In the genomic region with DNA sequence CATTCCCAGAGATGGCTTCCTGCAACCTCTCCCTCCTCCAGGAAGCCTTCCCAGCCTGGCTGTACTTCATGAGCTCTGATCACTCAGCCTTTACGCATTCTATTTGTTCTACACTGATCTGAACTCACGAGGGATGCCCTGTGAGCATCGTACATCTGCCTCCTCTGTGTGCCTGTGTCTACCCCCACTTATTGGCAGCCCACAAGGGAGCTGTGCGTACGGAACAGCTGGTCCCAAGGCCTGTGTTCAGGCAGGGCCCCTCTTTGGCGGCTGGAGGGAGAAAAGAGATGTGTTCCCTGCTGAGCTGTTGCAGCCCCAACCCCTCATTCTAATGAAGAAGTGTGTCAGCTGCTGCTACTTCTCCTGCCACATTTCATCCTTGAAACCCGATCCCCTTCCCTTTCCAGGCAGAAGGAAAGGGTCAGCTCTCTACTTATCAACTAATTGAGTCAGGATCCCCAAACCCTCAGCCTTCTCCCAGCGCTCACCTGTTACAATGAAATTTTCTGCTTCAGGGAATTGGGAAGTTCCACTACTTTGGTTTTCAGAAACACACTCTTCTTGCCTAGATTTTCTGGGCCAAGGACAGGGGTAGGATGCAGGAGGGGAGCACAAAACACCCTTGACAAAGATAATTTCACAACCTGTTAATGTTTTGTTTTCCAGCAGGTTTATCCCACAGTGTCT, we compare ENCODE assay signal across 12 cellular contexts. TPM values are rescaled to one million over a fixed set of nuclear protein-coding genes. Genes with fewer than 3 reads are reported as not detected.
DNase-seq lines count a peak whose midpoint lies in the region; ATAC-seq and TF ChIP-seq lines count a peak whose summit lies in the region.
"Had no signal": no experiment of that assay in that cellular context is flagged by ENCODE, and none has a peak within 500 bp of the region (broad histone marks: within the 10 kb centered on the region; RNA-seq: fewer than 3 reads in every experiment).

No MANE protein-coding gene starts in this region.

- peaks cover 30% of the 10 kb centered on the region for H3K79me2 ChIP-seq in ACC112 (ENCODE audit: control insufficient read depth, insufficient read depth, low read length, unreplicated experiment)

- BruUV-seq in IMR-90 (replicated peaks; lab: Mats Ljungman, UMichigan) = no TSS peak

- H3K27me3 ChIP-seq in ACC112 (ENCODE audit: insufficient read depth, low read length) (no peaks in the 10 kb centered on the region), IMR-90 (ENCODE audit: control insufficient read depth, insufficient read depth, low read length) (no peaks in the 10 kb centered on the region), iPS-20b (ENCODE audit: insufficient read depth, low read length) (peaks cover 22% of the 10 kb centered on the region)

- no peak overlapping the region for H3K9ac ChIP-seq in IMR-90 (ENCODE audit: low read depth, low read length)
- peak overlapping the region; percentile 49; the same call in 1 of the 2 replicates for H3K9ac ChIP-seq in iPS-20b (ENCODE audit: low read depth, low read length)

- dilution Hi-C loops in IMR-90 (cut with HindIII; ENCODE audit: low sequenced_read_pairs, unreplicated experiment) = no loop called here

- no peak overlapping the region for H3K27ac Mint-ChIP-seq in T-helper 17 cell
- H3K27ac Mint-ChIP-seq: activated T-helper 1 cell treated with anti-CD3 and anti-CD28 coated beads, Interleukin-12 subunit alpha, Interleukin-12 subunit beta, Interleukin-2, Interleukin-4 antibody, amounts not matched to agents 30 ng/mL and 10 ng/mL and 1 ng/mL, durations not matched to agents 14 hours and 24 hours and 36 hours; CD4-positive, CD25-positive, alpha-beta regulatory T cell had no signal

- peaks cover 18 to 71% of the 10 kb centered on the region in 2 experiments; a peak in 2 of 4 replicates for H3K79me1 ChIP-seq in IMR-90 (ENCODE audit: low read depth in 1 of 2, low read length in 2 of 2)

- H3K9me3 ChIP-seq in IMR-90 (ENCODE audit: control insufficient read depth, insufficient read depth, low read length) (no peaks in the 10 kb centered on the region), iPS-20b (ENCODE audit: insufficient read depth, low read depth, low read length) (no peaks in the 10 kb centered on the region), T-helper 17 cell (ENCODE audit: control insufficient read depth, low read length, poor library complexity, severe bottlenecking) (no peaks in the 10 kb centered on the region)

- CTCF ChIA-PET in IMR-90 (lab: Yijun Ruan, JAX) = interaction anchor here (0.5 to 1.5 kb wide), 3 partner anchors 12 to 60 kb away, joined by 3 to 6 read pairs (median 4); no protein-coding TSS in a partner anchor

- TF ChIP-seq RAD21 in IMR-90 (IDR thresholded peaks at IDR 0.05; ENCODE audit: low read length) = no peak

- POLR2A ChIA-PET in IMR-90 (lab: Charles Lee; ENCODE audit: unreplicated experiment) = interaction anchor here (0.6 kb wide), 1 partner anchor 126 kb away, joined by 4 read pairs; no protein-coding TSS in a partner anchor

- peak overlapping the region; percentile 6; the same call in 1 of the 2 replicates for H4K5ac ChIP-seq in IMR-90 (ENCODE audit: low read depth, low read length)

- DNase-seq in IMR-90 (peak; percentile 47), NCI-H82 treated with DMSO at 0.1 percent for 48 hours (lab: John Stamatoyannopoulos, UW; ENCODE audit: unreplicated experiment) (peak; percentile 39), T-helper 17 cell (no peak), NCI-H1048 (lab: John Stamatoyannopoulos, UW) (no peak), MV-4-11 (lab: John Stamatoyannopoulos, UW) (no peak)
- DNase-seq: CD4-positive, CD25-positive, alpha-beta regulatory T cell; cerebellar nuclear complex had no signal

- 60% methylated on average over 2 of the region's 8 CpGs; no CpG with 5 or more reads in 1 of the 2 experiments for WGBS in IMR-90 (ENCODE audit: extremely low coverage in 2 of 2, insufficient read length in 1 of 2), 2 experiments

- peak overlapping the region; percentile 12 for H2BK5ac ChIP-seq in IMR-90 (ENCODE audit: low read depth, low read length, poor library complexity, severe bottlenecking)

- H3K14ac ChIP-seq in IMR-90 (replicated peaks; ENCODE audit: low read depth, low read length) = peak overlapping the region; percentile 74

- ATAC-seq in IMR-90 (ENCODE audit: low read depth) (no peak), T-helper 17 cell (no peak), GM19023 (IDR thresholded peaks at IDR 0.05; ENCODE audit: unreplicated experiment) (no peak)
- ATAC-seq: HepG2 had no signal

- H3K9me1 ChIP-seq in IMR-90 (ENCODE audit: insufficient read depth, low read length) = peaks cover 34% of the 10 kb centered on the region

- no peak overlapping the region for H2AFZ ChIP-seq in ACC112 (ENCODE audit: low read length, unreplicated experiment)
- H2AFZ ChIP-seq in IMR-90 (replicated peaks; ENCODE audit: low read length, poor library complexity) = peak overlapping the region; percentile 38

- H4K20me1 ChIP-seq in IMR-90 (ENCODE audit: insufficient read depth, low read length) = peaks cover 3% of the 10 kb centered on the region; the same call in 1 of the 2 replicates

- peak overlapping the region in 1 of 2 experiments; percentile 31; a peak in 1 of 4 replicates for H4K8ac ChIP-seq in IMR-90 (ENCODE audit: low read depth in 2 of 2, low read length in 2 of 2)

- H2BK20ac ChIP-seq in IMR-90 (ENCODE audit: low read depth, low read length) = peak overlapping the region; percentile 27

- H2BK120ac ChIP-seq in IMR-90 (ENCODE audit: low read depth, low read length) = peak overlapping the region; percentile 67

- peaks cover 56% of the 10 kb centered on the region for H3K4me1 ChIP-seq in ACC112 (ENCODE audit: control insufficient read depth, insufficient read depth, low read length, unreplicated experiment)
- peaks cover 35% of the 10 kb centered on the region for H3K4me1 ChIP-seq in IMR-90 (ENCODE audit: control insufficient read depth, insufficient read depth, low read length)
- H3K4me1 ChIP-seq in iPS-20b (ENCODE audit: insufficient read depth, low read length) = peaks cover 30% of the 10 kb centered on the region

- H3K23ac ChIP-seq in IMR-90 (ENCODE audit: low read depth, low read length) = peak overlapping the region; percentile 72

- peaks cover 26% of the 10 kb centered on the region for H3K4me1 Mint-ChIP-seq in T-helper 17 cell

- peaks cover 3% of the 10 kb centered on the region for H3K36me3 Mint-ChIP-seq in T-helper 17 cell (ENCODE audit: low read depth)
- H3K36me3 Mint-ChIP-seq: CD4-positive, CD25-positive, alpha-beta regulatory T cell had no signal

- peaks cover 17% of the 10 kb centered on the region for H3K27me3 Mint-ChIP-seq in T-helper 17 cell

- H2BK15ac ChIP-seq in IMR-90 (ENCODE audit: low read depth, low read length) = peak overlapping the region; percentile 9; the same call in 1 of the 3 replicates

- H3K4me3 ChIP-seq in ACC112 (ENCODE audit: low read depth, low read length) = no peak overlapping the region
- H3K4me3 ChIP-seq in IMR-90 (ENCODE audit: insufficient read depth, low read depth, low read length) = no peak overlapping the region
- H3K4me3 ChIP-seq in iPS-20b (ENCODE audit: low read length) = peak overlapping the region; percentile 84

- in situ Hi-C loops in IMR-90 (cut with MboI; ENCODE audit: low sequenced_read_pairs) = no loop called here

- H3K36me3 ChIP-seq in ACC112 (ENCODE audit: insufficient read depth, low read length) (no peaks in the 10 kb centered on the region), IMR-90 (ENCODE audit: control insufficient read depth, insufficient read depth, low read length) (no peaks in the 10 kb centered on the region), iPS-20b (ENCODE audit: insufficient read depth, low read depth, low read length) (no peaks in the 10 kb centered on the region)

- H3K18ac ChIP-seq in IMR-90 (ENCODE audit: low read depth, low read length) = no peak overlapping the region

- no peak for TF ChIP-seq CTCF in IMR-90 (conservative IDR thresholded peaks at IDR 0.05; ENCODE audit: low read depth, low read length)

- peak overlapping the region; percentile 92 for H2AK5ac ChIP-seq in IMR-90 (ENCODE audit: low read depth, low read length)

- peak overlapping the region; percentile 14; the same call in 1 of the 2 replicates for H3K4me2 ChIP-seq in IMR-90 (ENCODE audit: low read depth, low read length)

- intact Hi-C loops in IMR-90 (cut with micrococcal nuclease) = no loop called here

- H2AK9ac ChIP-seq in IMR-90 (replicated peaks; ENCODE audit: low read depth, low read length, poor library complexity) = peak overlapping the region; percentile 22

- peak overlapping the region; percentile 19; the same call in 1 of the 2 replicates for H4K91ac ChIP-seq in IMR-90 (ENCODE audit: insufficient read depth, low read depth, low read length)

- no peak overlapping the region for H3K56ac ChIP-seq in IMR-90 (ENCODE audit: extremely low read depth, insufficient read depth, low read length)

- peak overlapping the region; percentile 45 for H3K4ac ChIP-seq in IMR-90 (ENCODE audit: low read depth, low read length)

- TF ChIP-seq POLR2A in IMR-90 (IDR thresholded peaks at IDR 0.05; ENCODE audit: low read depth, low read length) = no peak

- no peak overlapping the region for H3K4me3 Mint-ChIP-seq in T-helper 17 cell
- H3K4me3 Mint-ChIP-seq: activated T-helper 1 cell treated with anti-CD3 and anti-CD28 coated beads, Interleukin-12 subunit alpha, Interleukin-12 subunit beta, Interleukin-2, Interleukin-4 antibody, amounts not matched to agents 30 ng/mL and 10 ng/mL and 1 ng/mL, durations not matched to agents 14 hours and 24 hours and 36 hours had no signal

- H3K27ac ChIP-seq in ACC112 (ENCODE audit: low read depth, low read length) = peak overlapping the region; percentile 92
- peak overlapping the region; percentile 22; the same call in 1 of the 2 replicates for H3K27ac ChIP-seq in IMR-90 (ENCODE audit: insufficient read depth, low read length)
- H3K27ac ChIP-seq in iPS-20b (ENCODE audit: low read length) = peak overlapping the region; percentile 16

TF ChIP-seq in IMR-90, 13 proteins besides CTCF, POLR2A, EP300 and RAD21:
- TF ChIP-seq MAZ (IDR thresholded peaks at IDR 0.05; ENCODE audit: borderline replicate concordance, low read depth, low read length) = no peak

RNA-seq across cellular contexts. Expression of a gene that starts 3.2 kb away (rescaled TPM):
- total RNA-seq in IMR-90 (2012; rRNA removed) (1.7 and 2.2 TPM in 2 replicates), T-helper 17 cell (1 to 10 TPM; 1.5 to 9.0 TPM)
- 1.3 and 2.6 TPM in 2 replicates for polyA plus RNA-seq in IMR-90 (2012; rRNA removed)
- polyA plus RNA-seq in IMR-90 (2012; cell fraction: cytosol; rRNA removed) = 0.66 and 2.2 TPM in 2 replicates
- 2.8 and 5.6 TPM in 2 replicates for polyA plus RNA-seq in IMR-90 (2012; cell fraction: nucleus; rRNA removed; ENCODE audit: low replicate concordance)
- total RNA-seq: CD4-positive, CD25-positive, alpha-beta regulatory T cell had no signal

RNA-seq across cellular contexts. Expression of a gene that starts 19.7 kb away (rescaled TPM):
- total RNA-seq in IMR-90 (2012; rRNA removed) (10.9 and 14.2 TPM in 2 replicates), T-helper 17 cell (10 to 100 TPM; 20.6 to 24.7 TPM)
- 4.4 and 5.7 TPM in 2 replicates for polyA plus RNA-seq in IMR-90 (2012; rRNA removed)
- polyA plus RNA-seq in IMR-90 (2012; cell fraction: cytosol; rRNA removed) = 1.1 and 1.5 TPM in 2 replicates
- polyA plus RNA-seq in IMR-90 (2012; cell fraction: nucleus; rRNA removed; ENCODE audit: low replicate concordance) = 3.2 and 8.6 TPM in 2 replicates

Comparison
In these comparisons a context has a peak if more than half of its experiments do, and no peak if none do; other contexts are left out.
1. H3K27ac ChIP-seq: peak in every context shown above with its lines; median percentile 92 in ACC112; 22 in IMR-90; 16 in iPS-20b.
2. DNase-seq: peak in IMR-90 (single experiment) and NCI-H82 treated with DMSO at 0.1 percent for 48 hours (single experiment); none in T-helper 17 cell (0 of 3), NCI-H1048 (single experiment) and MV-4-11 (single experiment).